Comparison of ENCODE assay signal across 1 cellular context in genomic region chr11:66314561-66315497, GRCh38.
TF ChIP-seq lines count a peak whose summit lies in the region.

No MANE protein-coding gene starts in this region.

TF ChIP-seq in SK-N-SH treated with all-trans-retinoic acid at 6 μM for 48 hours, 23 proteins besides CTCF, POLR2A, EP300 and RAD21:
- no peak for TF ChIP-seq PATZ1 (CRISPR knock-in tag; IDR thresholded peaks at IDR 0.05; ENCODE audit: borderline replicate concordance)
- TF ChIP-seq TOX (CRISPR knock-in tag; IDR thresholded peaks at IDR 0.05; ENCODE audit: borderline replicate concordance): no peak
- TF ChIP-seq GLIS3 (CRISPR knock-in tag; IDR thresholded peaks at IDR 0.05): no peak
- no peak for TF ChIP-seq OSR1 (CRISPR knock-in tag; IDR thresholded peaks at IDR 0.05)
- no peak for TF ChIP-seq POU6F1 (CRISPR knock-in tag; IDR thresholded peaks at IDR 0.05; ENCODE audit: borderline replicate concordance, low read depth)
- no peak for TF ChIP-seq SNAI2 (CRISPR knock-in tag; IDR thresholded peaks at IDR 0.05)
- TF ChIP-seq CSRNP3 (CRISPR knock-in tag; IDR thresholded peaks at IDR 0.05): no peak
- no peak for TF ChIP-seq ESRRG (CRISPR knock-in tag; IDR thresholded peaks at IDR 0.05)
- no peak for TF ChIP-seq ZFP30 (CRISPR knock-in tag; IDR thresholded peaks at IDR 0.05)
- TF ChIP-seq PPARA (CRISPR knock-in tag; IDR thresholded peaks at IDR 0.05; ENCODE audit: borderline replicate concordance): no peak
